Comparison of ENCODE assay signal across 27 cellular contexts in the genomic region with DNA sequence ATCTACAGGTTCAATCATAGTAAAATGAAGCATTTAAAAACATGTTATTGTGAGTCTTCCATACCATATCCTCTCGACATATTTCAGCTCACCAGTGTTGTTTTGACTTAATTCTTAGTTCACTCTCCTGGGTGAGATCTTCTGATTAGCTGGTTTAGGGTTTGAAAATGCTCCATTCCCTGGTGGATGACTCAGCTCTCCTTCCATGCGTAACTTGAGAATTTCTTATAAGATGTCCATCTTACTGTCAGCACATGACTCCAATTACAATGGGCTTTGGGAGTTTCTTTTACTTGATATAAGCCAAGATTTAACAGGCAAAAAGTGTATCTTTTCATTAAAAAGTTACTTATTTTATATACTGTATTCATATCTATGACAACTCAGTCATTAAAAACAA.
DNase-seq lines count a peak whose midpoint lies in the region; ATAC-seq, FAIRE-seq and TF ChIP-seq lines count a peak whose summit lies in the region.
"Had no signal": no experiment of that assay in that cellular context is flagged by ENCODE, and none has a peak within 500 bp of the region (broad histone marks: within the 10 kb centered on the region; RNA-seq: fewer than 3 reads in every experiment).

No MANE protein-coding gene starts in this region.

- H2AFZ ChIP-seq in HCT116 (ENCODE audit: low read depth, low read length, poor library complexity, severe bottlenecking) (peak overlapping the region; percentile 64), PC-3 (ENCODE audit: low read length) (no peak overlapping the region), H1 (ENCODE audit: low read length) (peak overlapping the region; percentile 34; the same call in 1 of the 2 replicates), neuronal stem cell (ENCODE audit: low read length) (peak overlapping the region; percentile 61)

- H3K9me2 ChIP-seq in HCT116 (ENCODE audit: insufficient read depth) (peaks cover 11% of the 10 kb centered on the region; the same call in 1 of the 2 replicates), PC-3 (replicated peaks; ENCODE audit: low read length) (0 out of 2 replicates have a peak, but pooled peaks cover 3% of the 10 kb centered on the region)

- no peak for TF ChIP-seq EP300 in H1 (IDR thresholded peaks at IDR 0.05; ENCODE audit: borderline replicate concordance in 1 of 2, low read depth in 2 of 2, low read length in 2 of 2)

- no peak overlapping the region for H2BK15ac ChIP-seq in H1 (ENCODE audit: low read length)
- H2BK15ac ChIP-seq in neuronal stem cell (ENCODE audit: low read length), result no peak overlapping the region

- H3K9me3 ChIP-seq in HCT116 (ENCODE audit: control insufficient read depth in 1 of 2, insufficient read depth in 1 of 2, low read depth in 1 of 2, low read length in 2 of 2), result no peaks in the 10 kb centered on the region
- no peaks in the 10 kb centered on the region; the same call in 1 of the 2 replicates for H3K9me3 ChIP-seq in PC-3 (ENCODE audit: low read length)
- H3K9me3 ChIP-seq in H1 (ENCODE audit: insufficient read depth in 2 of 2, low read depth in 1 of 2, low read length in 1 of 2), result no peaks in the 10 kb centered on the region
- no peaks in the 10 kb centered on the region for H3K9me3 ChIP-seq in neuronal stem cell (replicated peaks in 1 of 2; ENCODE audit: control insufficient read depth in 2 of 2, insufficient read depth in 1 of 2, low read depth in 1 of 2, low read length in 2 of 2)
- H3K9me3 ChIP-seq: BE2C, prostate gland, upper lobe of right lung had no signal

- H4K8ac ChIP-seq in H1 (ENCODE audit: extremely low read depth, insufficient read depth, low read length), result no peak overlapping the region
- H4K8ac ChIP-seq in neuronal stem cell (ENCODE audit: low read depth, low read length), result no peak overlapping the region

- no peak for FAIRE-seq in H1 (lab: Jason Lieb, UNC)
- FAIRE-seq: kidney had no signal

- TF ChIP-seq RAD21 in HCT116 (IDR thresholded peaks at IDR 0.05; ENCODE audit: low read depth) (no peak), H1 (IDR thresholded peaks at IDR 0.05 in 1 of 2, conservative IDR thresholded peaks at IDR 0.05 in 1 of 2; ENCODE audit: low read depth in 2 of 2, low read length in 2 of 2) (no peak)

- RAD21 ChIA-PET in HCT116 (lab: Charles Lee; ENCODE audit: low non-redundant PET in 1 of 2, low total read pairs in 2 of 2, uncharacterized antibody in 2 of 2, unreplicated experiment in 2 of 2), result no interaction called here

- no peaks in the 10 kb centered on the region for H4K20me1 ChIP-seq in HCT116 (ENCODE audit: insufficient read depth)
- H4K20me1 ChIP-seq in PC-3 (ENCODE audit: low read length), result no peaks in the 10 kb centered on the region
- no peaks in the 10 kb centered on the region for H4K20me1 ChIP-seq in H1 (replicated peaks in 1 of 2; ENCODE audit: control insufficient read depth in 1 of 2, insufficient read depth in 2 of 2, low read length in 2 of 2)

- H3K27me3 ChIP-seq in HCT116 (ENCODE audit: insufficient read depth, low read length), result no peaks in the 10 kb centered on the region
- no peaks in the 10 kb centered on the region for H3K27me3 ChIP-seq in PC-3 (ENCODE audit: low read length)
- no peaks in the 10 kb centered on the region for H3K27me3 ChIP-seq in H1 (replicated peaks in 1 of 4; ENCODE audit: control insufficient read depth in 3 of 4, extremely low read depth in 1 of 4, insufficient read depth in 3 of 4, low read length in 3 of 4)
- no peaks in the 10 kb centered on the region for H3K27me3 ChIP-seq in neuronal stem cell (ENCODE audit: control insufficient read depth in 3 of 3, insufficient read depth in 3 of 3, low read depth in 1 of 3, low read length in 3 of 3)
- H3K27me3 ChIP-seq: BE2C, upper lobe of right lung had no signal

- TF ChIP-seq POLR2A in HCT116 (IDR thresholded peaks at IDR 0.05; ENCODE audit: borderline replicate concordance, extremely low read depth, insufficient read depth, insufficient read length) (no peak), H1 (IDR thresholded peaks at IDR 0.05; ENCODE audit: control extremely low read depth in 1 of 2, low read depth in 2 of 2, low read length in 2 of 2) (no peak)

- H3K4ac ChIP-seq in H1 (replicated peaks; ENCODE audit: insufficient read length, low read depth, low read length) (no peak overlapping the region), neuronal stem cell (ENCODE audit: low read length) (no peak overlapping the region)

- H3F3A ChIP-seq in PC-3 (ENCODE audit: low read length, unreplicated experiment), result peaks cover 6% of the 10 kb centered on the region

- no peak overlapping the region for H2AK5ac ChIP-seq in H1 (ENCODE audit: low read depth, low read length)
- H2AK5ac ChIP-seq in neuronal stem cell (ENCODE audit: low read depth, low read length), result no peak overlapping the region

- H4K5ac ChIP-seq in H1 (ENCODE audit: insufficient read length, low read depth, low read length), result no peak overlapping the region

- intact Hi-C loops in HCT116 (cut with micrococcal nuclease) (no loop called here), PC-3 (cut with micrococcal nuclease) (no loop called here), posterior vena cava (cut with DNase I) (no loop called here)

- no peaks in the 10 kb centered on the region for H3K36me3 ChIP-seq in HCT116 (ENCODE audit: control insufficient read depth in 1 of 2, insufficient read depth in 2 of 2, low read length in 2 of 2)
- no peaks in the 10 kb centered on the region for H3K36me3 ChIP-seq in PC-3 (ENCODE audit: low read depth, low read length)
- H3K36me3 ChIP-seq in H1 (ENCODE audit: control insufficient read depth in 2 of 4, insufficient read depth in 4 of 4, low read length in 3 of 4), result no peaks in the 10 kb centered on the region
- H3K36me3 ChIP-seq in neuronal stem cell (replicated peaks in 1 of 2; ENCODE audit: control insufficient read depth in 2 of 2, insufficient read depth in 2 of 2, low read length in 2 of 2), result no peaks in the 10 kb centered on the region
- H3K36me3 ChIP-seq: BE2C, prostate gland, upper lobe of right lung had no signal

- CTCF ChIA-PET in HCT116 (lab: Charles Lee) (no interaction called here), PC-3 (lab: Charles Lee) (no interaction called here), H1 (lab: Charles Lee; ENCODE audit: partially characterized antibody) (interaction anchor here (1.2 kb wide), 1 partner anchor 8 kb away, joined by 3 read pairs; no protein-coding TSS in a partner anchor)

- H3K27ac ChIP-seq in HCT116 (ENCODE audit: low read depth, low read length) (no peak overlapping the region), PC-3 (ENCODE audit: low read length) (no peak overlapping the region), H1 (ENCODE audit: low read depth, low read length) (no peak overlapping the region), neuronal stem cell (replicated peaks; ENCODE audit: low read length) (no peak overlapping the region)
- H3K27ac ChIP-seq: prostate gland, upper lobe of right lung had no signal

- H2BK12ac ChIP-seq in H1 (ENCODE audit: low read depth, low read length) (no peak overlapping the region), neuronal stem cell (ENCODE audit: low read length) (no peak overlapping the region)

- ATAC-seq in HCT116 (no peak), PC-3 (peak; percentile 35; the same call in 1 of the 2 replicates), HG03280 (IDR thresholded peaks at IDR 0.05; ENCODE audit: unreplicated experiment) (no peak), HG02981 (IDR thresholded peaks at IDR 0.05; ENCODE audit: unreplicated experiment) (no peak)
- ATAC-seq: natural killer cell treated with Interleukin-12 subunit alpha and Interleukin-12 subunit beta and Interleukin-15 and Interleukin-18, amount 100 ng/mL, for 72 hours; T-helper 17 cell; upper lobe of right lung had no signal

- POLR2A ChIA-PET in HCT116 (lab: Charles Lee), result no interaction called here
- POLR2A ChIA-PET in PC-3 (lab: Charles Lee; ENCODE audit: unreplicated experiment), result no interaction called here
- POLR2A ChIA-PET in H1 (lab: Charles Lee; ENCODE audit: partially characterized antibody), result no interaction called here

- peak overlapping the region; percentile 6; the same call in 1 of the 2 replicates for H3K4me2 ChIP-seq in HCT116 (ENCODE audit: low read length)
- H3K4me2 ChIP-seq in PC-3 (ENCODE audit: low read length), result no peak overlapping the region
- no peak overlapping the region for H3K4me2 ChIP-seq in H1 (ENCODE audit: insufficient read depth in 1 of 2, low read depth in 2 of 2, low read length in 2 of 2)
- H3K4me2 ChIP-seq in neuronal stem cell (ENCODE audit: insufficient read depth, low read length, poor library complexity, severe bottlenecking), result no peak overlapping the region

- no peak overlapping the region for H3K4me3 ChIP-seq in HCT116 (replicated peaks in 1 of 2; ENCODE audit: low read depth in 1 of 2, low read length in 2 of 2)
- H3K4me3 ChIP-seq in PC-3 (ENCODE audit: low read length), result no peak overlapping the region
- no peak overlapping the region for H3K4me3 ChIP-seq in H1 (ENCODE audit: extremely low read depth in 1 of 4, insufficient read depth in 2 of 4, low read depth in 3 of 4, low read length in 4 of 4)
- H3K4me3 ChIP-seq in neuronal stem cell (ENCODE audit: low read length in 2 of 2), result no peak overlapping the region
- H3K4me3 ChIP-seq: prostate gland, smooth muscle cell, upper lobe of right lung had no signal

- no peak overlapping the region for H4K91ac ChIP-seq in H1 (replicated peaks; ENCODE audit: insufficient read length, low read length)
- no peak overlapping the region for H4K91ac ChIP-seq in neuronal stem cell (ENCODE audit: low read depth, low read length, poor library complexity)

- H3K14ac ChIP-seq in H1 (ENCODE audit: insufficient read length) (no peak overlapping the region), neuronal stem cell (ENCODE audit: low read length) (no peak overlapping the region)

- H3K23ac ChIP-seq in H1 (ENCODE audit: insufficient read length) (no peak overlapping the region), neuronal stem cell (ENCODE audit: low read depth, low read length, poor library complexity) (no peak overlapping the region)

- no peak overlapping the region for H2BK20ac ChIP-seq in H1 (ENCODE audit: low read length)

- BruUV-seq in HCT116 (replicated peaks; lab: Mats Ljungman, UMichigan), result no TSS peak
- no TSS peak for BruUV-seq in PC-3 (replicated peaks; lab: Mats Ljungman, UMichigan)

- no peak overlapping the region for H3K18ac ChIP-seq in H1 (ENCODE audit: extremely low read depth, low read length)
- H3K18ac ChIP-seq in neuronal stem cell (ENCODE audit: low read length), result no peak overlapping the region

- H3K79me1 ChIP-seq in H1 (ENCODE audit: low read depth, low read length) (no peaks in the 10 kb centered on the region), neuronal stem cell (ENCODE audit: low read depth, low read length) (no peaks in the 10 kb centered on the region)

- TF ChIP-seq CTCF in HCT116 (IDR thresholded peaks at IDR 0.05 in 2 of 3, conservative IDR thresholded peaks at IDR 0.05 in 1 of 3; ENCODE audit: borderline replicate concordance in 1 of 3, insufficient read depth in 1 of 3, low read depth in 2 of 3, low read length in 2 of 3) (no peak), PC-3 (conservative IDR thresholded peaks at IDR 0.05; ENCODE audit: low read depth, low read length) (no peak), H1 (IDR thresholded peaks at IDR 0.05; ENCODE audit: control extremely low read depth in 1 of 3, insufficient read depth in 1 of 3, low read depth in 1 of 3, low read length in 3 of 3) (no peak)

- H2BK120ac ChIP-seq in H1 (replicated peaks; ENCODE audit: low read depth, low read length), result no peak overlapping the region
- no peak overlapping the region for H2BK120ac ChIP-seq in neuronal stem cell (ENCODE audit: low read depth, low read length)

- H2BK5ac ChIP-seq in H1 (ENCODE audit: low read depth, low read length), result no peak overlapping the region
- H2BK5ac ChIP-seq in neuronal stem cell (ENCODE audit: low read length), result no peak overlapping the region

- no peak overlapping the region for H3K56ac ChIP-seq in H1 (replicated peaks; ENCODE audit: insufficient read length, low read depth, low read length)

- DNase-seq in HCT116 (ENCODE audit: low read depth, low spot score) (no peak), PC-3 (peak; percentile 33), H1 (ENCODE audit: low read depth in 1 of 2, low spot score in 2 of 2) (no peak), neuronal stem cell (ENCODE audit: low spot score) (no peak), posterior vena cava (ENCODE audit: low spot score) (no peak)
- DNase-seq in activated T-cell treated with anti-CD3 and anti-CD28 coated beads, Interleukin-2, amount 50 U/mL, for 1 hour, result no peak
- DNase-seq: activated CD4-positive, alpha-beta memory T cell treated with anti-CD3 and anti-CD28 coated beads, Interleukin-2, amount 10 ng/mL, durations not matched to agents 7 days and 5 days; activated naive CD4-positive, alpha-beta T cell treated with Interleukin-2 at 50 U/mL for 16 hours; activated T-cell treated with anti-CD3 and anti-CD28 coated beads, Interleukin-2, amount 50 U/mL, for 24 hours; aorta; BE2C; GF-D8; hypothalamus; kidney; mammary epithelial cell; MV-4-11; NCI-H187 treated with DMSO at 0.1 percent for 48 hours; NCI-H524 treated with DMSO at 0.1 percent for 48 hours; SIG-M5; stimulated activated CD4-positive, alpha-beta T cell treated with anti-CD3 and anti-CD28 coated beads, Interleukin-4, amount 100 ng/mL, for 4 hours; T-helper 17 cell; upper lobe of right lung had no signal

- H3K79me2 ChIP-seq in HCT116 (ENCODE audit: insufficient read depth, low read length), result no peaks in the 10 kb centered on the region
- H3K79me2 ChIP-seq in PC-3 (ENCODE audit: low read length), result no peaks in the 10 kb centered on the region
- no peaks in the 10 kb centered on the region for H3K79me2 ChIP-seq in H1 (ENCODE audit: control insufficient read depth in 1 of 2, insufficient read depth in 2 of 2, low read length in 2 of 2)

- H3K4me1 ChIP-seq in HCT116 (ENCODE audit: control insufficient read depth in 1 of 2, insufficient read depth in 2 of 2, low read length in 2 of 2) (peaks cover 0 to 10% of the 10 kb centered on the region in 2 experiments; a peak in 2 of 4 replicates), PC-3 (ENCODE audit: insufficient read depth, low read length) (peaks cover 9% of the 10 kb centered on the region; the same call in 1 of the 2 replicates), H1 (replicated peaks in 1 of 4; ENCODE audit: control insufficient read depth in 3 of 4, insufficient read depth in 4 of 4, low read length in 3 of 4) (no peaks in the 10 kb centered on the region), neuronal stem cell (ENCODE audit: control insufficient read depth in 2 of 2, insufficient read depth in 1 of 2, low read depth in 1 of 2, low read length in 2 of 2) (no peaks in the 10 kb centered on the region)
- H3K4me1 ChIP-seq: BE2C, prostate gland, upper lobe of right lung had no signal

- no peak overlapping the region for H3K9ac ChIP-seq in HCT116 (ENCODE audit: low read length)
- H3K9ac ChIP-seq in PC-3 (ENCODE audit: low read length), result no peak overlapping the region
- no peak overlapping the region for H3K9ac ChIP-seq in H1 (replicated peaks in 1 of 4; ENCODE audit: extremely low read depth in 1 of 4, low read depth in 3 of 4, low read length in 3 of 4)
- H3K9ac ChIP-seq in neuronal stem cell (ENCODE audit: low read depth, low read length, poor library complexity), result no peak overlapping the region

- H3K23me2 ChIP-seq in H1 (ENCODE audit: low read depth, low read length), result no peaks in the 10 kb centered on the region

- WGBS in H1 (ENCODE audit: extremely low coverage in 1 of 2, insufficient coverage in 1 of 2, insufficient read length in 1 of 2, insufficient replicate concordance in 2 of 2, low coverage in 1 of 2, low lambda C conversion rate in 2 of 2, missing lambda C conversion rate in 1 of 2), 2 experiments, result 90% methylated on average over 2 of the region's 2 CpGs; no CpG with 5 or more reads in 1 of the 2 experiments
- no CpG with 5 or more reads among the region's 2 CpGs for WGBS in neuronal stem cell (ENCODE audit: extremely low coverage in 2 of 2, insufficient read length in 2 of 2, insufficient replicate concordance in 1 of 2), 2 donors
